1 cellular context compared by ENCODE assay signal in the genomic region with DNA sequence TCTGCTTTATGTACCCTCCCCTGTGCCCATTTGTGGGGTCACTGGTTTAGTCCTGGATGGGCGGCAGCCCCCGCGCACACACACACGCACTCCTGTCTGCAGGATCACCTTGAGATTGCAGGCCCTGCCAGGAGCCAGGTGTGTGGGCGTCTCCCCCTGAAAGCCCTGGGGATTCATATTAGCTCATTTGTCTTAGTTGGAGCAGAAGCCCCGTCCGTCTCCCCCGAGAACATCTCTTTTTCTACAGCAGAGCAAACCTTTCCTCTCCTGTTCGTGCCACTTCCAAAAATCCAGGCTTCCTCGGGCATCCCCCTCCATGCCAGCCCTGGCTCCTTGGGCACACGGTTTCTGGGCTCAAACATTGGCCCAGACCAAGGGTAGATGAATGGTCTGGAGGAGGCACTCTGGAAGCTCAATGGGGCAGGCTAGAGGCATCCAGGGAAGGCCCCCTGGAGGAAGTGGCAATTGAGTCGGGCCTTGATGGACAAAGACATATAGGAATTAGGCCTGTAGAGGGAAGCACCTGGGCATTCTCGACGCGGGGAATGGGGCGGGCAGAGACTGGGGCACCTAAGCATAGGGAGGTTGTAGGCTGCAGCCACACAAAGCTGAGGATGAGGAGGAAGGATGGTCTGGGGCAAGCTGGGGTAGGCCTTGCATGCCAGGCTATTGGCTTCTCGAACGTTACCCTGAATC.
TF ChIP-seq lines count a peak whose summit lies in the region.

No MANE protein-coding gene starts in this region.

TF ChIP-seq in GM23338, 12 proteins besides CTCF, POLR2A, EP300 and RAD21 (continued from another document):
- TF ChIP-seq, protein P1, sequence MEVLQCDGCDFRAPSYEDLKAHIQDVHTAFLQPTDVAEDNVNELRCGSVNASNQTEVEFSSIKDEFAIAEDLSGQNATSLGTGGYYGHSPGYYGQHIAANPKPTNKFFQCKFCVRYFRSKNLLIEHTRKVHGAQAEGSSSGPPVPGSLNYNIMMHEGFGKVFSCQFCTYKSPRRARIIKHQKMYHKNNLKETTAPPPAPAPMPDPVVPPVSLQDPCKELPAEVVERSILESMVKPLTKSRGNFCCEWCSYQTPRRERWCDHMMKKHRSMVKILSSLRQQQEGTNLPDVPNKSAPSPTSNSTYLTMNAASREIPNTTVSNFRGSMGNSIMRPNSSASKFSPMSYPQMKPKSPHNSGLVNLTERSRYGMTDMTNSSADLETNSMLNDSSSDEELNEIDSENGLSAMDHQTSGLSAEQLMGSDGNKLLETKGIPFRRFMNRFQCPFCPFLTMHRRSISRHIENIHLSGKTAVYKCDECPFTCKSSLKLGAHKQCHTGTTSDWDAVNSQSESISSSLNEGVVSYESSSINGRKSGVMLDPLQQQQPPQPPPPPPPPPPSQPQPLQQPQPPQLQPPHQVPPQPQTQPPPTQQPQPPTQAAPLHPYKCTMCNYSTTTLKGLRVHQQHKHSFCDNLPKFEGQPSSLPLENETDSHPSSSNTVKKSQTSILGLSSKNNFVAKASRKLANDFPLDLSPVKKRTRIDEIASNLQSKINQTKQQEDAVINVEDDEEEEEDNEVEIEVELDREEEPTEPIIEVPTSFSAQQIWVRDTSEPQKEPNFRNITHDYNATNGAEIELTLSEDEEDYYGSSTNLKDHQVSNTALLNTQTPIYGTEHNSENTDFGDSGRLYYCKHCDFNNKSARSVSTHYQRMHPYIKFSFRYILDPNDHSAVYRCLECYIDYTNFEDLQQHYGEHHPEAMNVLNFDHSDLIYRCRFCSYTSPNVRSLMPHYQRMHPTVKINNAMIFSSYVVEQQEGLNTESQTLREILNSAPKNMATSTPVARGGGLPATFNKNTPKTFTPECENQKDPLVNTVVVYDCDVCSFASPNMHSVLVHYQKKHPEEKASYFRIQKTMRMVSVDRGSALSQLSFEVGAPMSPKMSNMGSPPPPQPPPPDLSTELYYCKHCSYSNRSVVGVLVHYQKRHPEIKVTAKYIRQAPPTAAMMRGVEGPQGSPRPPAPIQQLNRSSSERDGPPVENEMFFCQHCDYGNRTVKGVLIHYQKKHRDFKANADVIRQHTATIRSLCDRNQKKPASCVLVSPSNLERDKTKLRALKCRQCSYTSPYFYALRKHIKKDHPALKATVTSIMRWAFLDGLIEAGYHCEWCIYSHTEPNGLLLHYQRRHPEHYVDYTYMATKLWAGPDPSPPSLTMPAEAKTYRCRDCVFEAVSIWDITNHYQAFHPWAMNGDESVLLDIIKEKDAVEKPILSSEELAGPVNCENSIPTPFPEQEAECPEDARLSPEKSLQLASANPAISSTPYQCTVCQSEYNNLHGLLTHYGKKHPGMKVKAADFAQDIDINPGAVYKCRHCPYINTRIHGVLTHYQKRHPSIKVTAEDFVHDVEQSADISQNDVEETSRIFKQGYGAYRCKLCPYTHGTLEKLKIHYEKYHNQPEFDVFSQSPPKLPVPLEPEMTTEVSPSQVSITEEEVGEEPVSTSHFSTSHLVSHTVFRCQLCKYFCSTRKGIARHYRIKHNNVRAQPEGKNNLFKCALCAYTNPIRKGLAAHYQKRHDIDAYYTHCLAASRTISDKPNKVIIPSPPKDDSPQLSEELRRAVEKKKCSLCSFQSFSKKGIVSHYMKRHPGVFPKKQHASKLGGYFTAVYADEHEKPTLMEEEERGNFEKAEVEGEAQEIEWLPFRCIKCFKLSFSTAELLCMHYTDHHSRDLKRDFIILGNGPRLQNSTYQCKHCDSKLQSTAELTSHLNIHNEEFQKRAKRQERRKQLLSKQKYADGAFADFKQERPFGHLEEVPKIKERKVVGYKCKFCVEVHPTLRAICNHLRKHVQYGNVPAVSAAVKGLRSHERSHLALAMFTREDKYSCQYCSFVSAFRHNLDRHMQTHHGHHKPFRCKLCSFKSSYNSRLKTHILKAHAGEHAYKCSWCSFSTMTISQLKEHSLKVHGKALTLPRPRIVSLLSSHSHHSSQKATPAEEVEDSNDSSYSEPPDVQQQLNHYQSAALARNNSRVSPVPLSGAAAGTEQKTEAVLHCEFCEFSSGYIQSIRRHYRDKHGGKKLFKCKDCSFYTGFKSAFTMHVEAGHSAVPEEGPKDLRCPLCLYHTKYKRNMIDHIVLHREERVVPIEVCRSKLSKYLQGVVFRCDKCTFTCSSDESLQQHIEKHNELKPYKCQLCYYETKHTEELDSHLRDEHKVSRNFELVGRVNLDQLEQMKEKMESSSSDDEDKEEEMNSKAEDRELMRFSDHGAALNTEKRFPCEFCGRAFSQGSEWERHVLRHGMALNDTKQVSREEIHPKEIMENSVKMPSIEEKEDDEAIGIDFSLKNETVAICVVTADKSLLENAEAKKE (CRISPR knock-in tag; IDR thresholded peaks at IDR 0.05): no peak
- TF ChIP-seq ZNF331 (CRISPR knock-in tag; IDR thresholded peaks at IDR 0.05; ENCODE audit: low read depth) (no peak), EZH2phosphoT487 (IDR thresholded peaks at IDR 0.05; ENCODE audit: unreplicated experiment) (no peak), CREB1 (CRISPR knock-in tag; IDR thresholded peaks at IDR 0.05; ENCODE audit: low read depth) (no peak)
TF ChIP-seq in GM23338: peak in this region for 0.
